Comparison of ENCODE assay signal across 8 cellular contexts in genomic region chr17:33751702-33752065, GRCh38.
DNase-seq lines count a peak whose midpoint lies in the region; ATAC-seq and TF ChIP-seq lines count a peak whose summit lies in the region.

No MANE protein-coding gene starts in this region.

- no peaks in the 10 kb centered on the region for H3K27me3 ChIP-seq in SU-DHL-6 (ENCODE audit: low read length)
- peaks cover 21% of the 10 kb centered on the region for H3K27me3 ChIP-seq in hepatocyte
- H3K27me3 ChIP-seq in skeletal muscle satellite cell (ENCODE audit: control insufficient read depth, insufficient read depth, low read length), result peaks cover 6% of the 10 kb centered on the region

- peak overlapping the region; percentile 56 to 61 for H3K4me3 Mint-ChIP-seq in activated T-cell treated with anti-CD3 and anti-CD28 coated beads, Interleukin-2, amount 50 U/mL, for 72 hours

- no peak for TF ChIP-seq CTCF in SU-DHL-6 (IDR thresholded peaks at IDR 0.05; ENCODE audit: insufficient read depth, low read length, poor library complexity, severe bottlenecking)
- no peak for TF ChIP-seq CTCF in hepatocyte (IDR thresholded peaks at IDR 0.05; ENCODE audit: poor library complexity)

- 20% methylated on average over 5 of the region's 5 CpGs for WGBS in hepatocyte (ENCODE audit: low lambda C conversion rate, missing lambda C conversion rate)

- H3K9me3 ChIP-seq in SU-DHL-6 (ENCODE audit: insufficient read depth, low read length) (no peaks in the 10 kb centered on the region), hepatocyte (ENCODE audit: low read depth) (no peaks in the 10 kb centered on the region), skeletal muscle satellite cell (replicated peaks; ENCODE audit: low read length) (peaks cover 3% of the 10 kb centered on the region)

- H3K36me3 Mint-ChIP-seq in activated T-cell treated with anti-CD3 and anti-CD28 coated beads, Interleukin-2, amount 50 U/mL, for 72 hours (ENCODE audit: insufficient read depth in 2 of 2), result no peaks in the 10 kb centered on the region

- no peak for ATAC-seq in activated T-cell treated with anti-CD3 and anti-CD28 coated beads, Interleukin-2, amount 50 U/mL, for 72 hours (replicated peaks in 1 of 2)

- H3K9ac ChIP-seq in SU-DHL-6 (ENCODE audit: low read length) (no peak overlapping the region), skeletal muscle satellite cell (ENCODE audit: low read depth, low read length) (peak overlapping the region; percentile 38)

- no peak overlapping the region for H3K27ac Mint-ChIP-seq in activated T-cell treated with anti-CD3 and anti-CD28 coated beads, Interleukin-2, amount 50 U/mL, for 72 hours

- H3K79me2 ChIP-seq in SU-DHL-6 (ENCODE audit: insufficient read depth, low read length) (no peaks in the 10 kb centered on the region), hepatocyte (no peaks in the 10 kb centered on the region)

- H3F3A ChIP-seq in SU-DHL-6 (ENCODE audit: insufficient read depth), result no peaks in the 10 kb centered on the region

- H4K20me1 ChIP-seq in SU-DHL-6 (ENCODE audit: low read depth, low read length) (no peaks in the 10 kb centered on the region), hepatocyte (ENCODE audit: insufficient read depth, poor library complexity, severe bottlenecking) (no peaks in the 10 kb centered on the region)

- H3K4me1 ChIP-seq in hepatocyte (ENCODE audit: insufficient read depth) (peaks cover 4% of the 10 kb centered on the region), skeletal muscle satellite cell (ENCODE audit: control insufficient read depth, insufficient read depth, low read length) (no peaks in the 10 kb centered on the region)

- H3K4me3 ChIP-seq in SU-DHL-6 (ENCODE audit: insufficient read depth, low read length, poor library complexity, severe bottlenecking), result no peak overlapping the region
- no peak overlapping the region for H3K4me3 ChIP-seq in hepatocyte
- peak overlapping the region; percentile 56 for H3K4me3 ChIP-seq in skeletal muscle satellite cell (ENCODE audit: low read length)

- H3K36me3 ChIP-seq in SU-DHL-6 (ENCODE audit: low read length), result no peaks in the 10 kb centered on the region
- H3K36me3 ChIP-seq in hepatocyte (replicated peaks; ENCODE audit: insufficient read depth, low read depth), result no peaks in the 10 kb centered on the region
- no peaks in the 10 kb centered on the region for H3K36me3 ChIP-seq in skeletal muscle satellite cell (ENCODE audit: insufficient read depth, low read length)

- H3K4me1 Mint-ChIP-seq in activated T-cell treated with anti-CD3 and anti-CD28 coated beads, Interleukin-2, amount 50 U/mL, for 72 hours (ENCODE audit: low read depth), result peaks cover 7% of the 10 kb centered on the region

- peaks cover 0 to 3% of the 10 kb centered on the region in 2 donors for H3K9me3 Mint-ChIP-seq in activated T-cell treated with anti-CD3 and anti-CD28 coated beads, Interleukin-2, amount 50 U/mL, for 72 hours

- no peak for DNase-seq in activated T-cell treated with anti-CD3 and anti-CD28 coated beads, Interleukin-2, amount 50 U/mL, for 72 hours
- no peak for DNase-seq in activated T-cell treated with anti-CD3 and anti-CD28 coated beads, Interleukin-2, amount 50 U/mL, for 48 hours
- no peak for DNase-seq in hepatocyte (ENCODE audit: low spot score)
- DNase-seq in SW 1271 (lab: John Stamatoyannopoulos, UW), result no peak
- DNase-seq in stimulated activated CD4-positive, alpha-beta T cell treated with anti-CD3 and anti-CD28 coated beads, Interleukin-4, amount 100 ng/mL, for 4 hours, result no peak
- DNase-seq in iPS-NIHi11 (ENCODE audit: low spot score), result no peak

- H3K4me2 ChIP-seq in SU-DHL-6 (ENCODE audit: low read depth, low read length, poor library complexity, severe bottlenecking), result peak overlapping the region; percentile 29
- peak overlapping the region; percentile 73 for H3K4me2 ChIP-seq in hepatocyte
- peak overlapping the region; percentile 70 for H3K4me2 ChIP-seq in skeletal muscle satellite cell (ENCODE audit: low read length)

- peaks cover 41% of the 10 kb centered on the region for H3K27me3 Mint-ChIP-seq in activated T-cell treated with anti-CD3 and anti-CD28 coated beads, Interleukin-2, amount 50 U/mL, for 72 hours (ENCODE audit: low read depth)

- H2AFZ ChIP-seq in SU-DHL-6 (ENCODE audit: low read depth, low read length, severe bottlenecking) (no peak overlapping the region), hepatocyte (no peak overlapping the region)

- H3K9me2 ChIP-seq in SU-DHL-6 (replicated peaks; ENCODE audit: insufficient read depth, low read length) (no peaks in the 10 kb centered on the region), hepatocyte (replicated peaks; ENCODE audit: insufficient read depth) (no peaks in the 10 kb centered on the region)

- no peak overlapping the region for H3K27ac ChIP-seq in SU-DHL-6 (ENCODE audit: low read depth, low read length)
- no peak overlapping the region for H3K27ac ChIP-seq in hepatocyte
